23 cellular contexts compared by ENCODE assay signal in the genomic region with DNA sequence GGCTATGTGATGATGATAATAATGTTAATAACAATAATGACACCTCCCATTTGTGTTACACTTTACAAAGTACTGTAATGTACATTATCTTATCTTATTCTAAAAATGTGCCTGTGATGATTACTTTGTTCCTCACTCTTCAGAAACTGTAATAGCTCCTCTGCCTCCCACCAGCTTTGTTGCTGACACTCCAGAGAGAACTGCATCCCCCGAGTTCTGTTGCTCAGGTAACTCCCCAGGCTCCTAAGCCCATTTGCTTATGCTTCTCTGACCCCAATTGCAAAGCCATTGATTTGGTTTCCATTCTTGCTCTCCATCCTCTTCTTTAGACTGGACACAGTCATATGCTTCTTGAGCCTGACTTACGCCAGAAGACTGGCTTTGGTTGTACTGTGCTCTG.
DNase-seq lines count a peak whose midpoint lies in the region; ATAC-seq and TF ChIP-seq lines count a peak whose summit lies in the region.
"Had no signal": no experiment of that assay in that cellular context is flagged by ENCODE, and none has a peak within 500 bp of the region (broad histone marks: within the 10 kb centered on the region; RNA-seq: fewer than 3 reads in every experiment).

No MANE protein-coding gene starts in this region.

- H3K27ac Mint-ChIP-seq in neural progenitor cell: no peak overlapping the region
- H3K27ac Mint-ChIP-seq: CD14-positive monocyte; CD4-positive, alpha-beta memory T cell; CD4-positive, CD25-positive, alpha-beta regulatory T cell; CD8-positive, alpha-beta memory T cell had no signal

- no peaks in the 10 kb centered on the region for H3K9me3 ChIP-seq in neural progenitor cell (ENCODE audit: low read depth)
- H3K9me3 ChIP-seq: BE2C, BLaER1 had no signal

- H2AFZ ChIP-seq in neural progenitor cell (replicated peaks): no peak overlapping the region

- H3K36me3 Mint-ChIP-seq in neural progenitor cell: no peaks in the 10 kb centered on the region
- H3K36me3 Mint-ChIP-seq: CD14-positive monocyte; CD4-positive, alpha-beta memory T cell; CD4-positive, CD25-positive, alpha-beta regulatory T cell; CD8-positive, alpha-beta memory T cell had no signal

- H4K20me1 ChIP-seq in neural progenitor cell (ENCODE audit: low read depth): no peaks in the 10 kb centered on the region
- H4K20me1 ChIP-seq: BLaER1 had no signal

- H3K4me1 ChIP-seq in neural progenitor cell: peaks cover 7% of the 10 kb centered on the region
- H3K4me1 ChIP-seq: BE2C, BLaER1 had no signal

- no peak for ATAC-seq in HG02623 (IDR thresholded peaks at IDR 0.05; ENCODE audit: unreplicated experiment)
- no peak for ATAC-seq in HG03095 (IDR thresholded peaks at IDR 0.05; ENCODE audit: unreplicated experiment)
- ATAC-seq: GM12878 had no signal

- H3K79me2 ChIP-seq in neural progenitor cell (ENCODE audit: low read depth): no peaks in the 10 kb centered on the region

- DNase-seq in caudate nucleus (lab: John Stamatoyannopoulos, UW) (peak in 28 of 61 donors; percentile 2 to 71 (median 13)), neural progenitor cell (ENCODE audit: low spot score) (peak; percentile 26), MV-4-11 (lab: John Stamatoyannopoulos, UW) (no peak)
- DNase-seq: 8988T; ACHN; BE2C; C1 segment of cervical spinal cord; CD4-positive, alpha-beta memory T cell; CD4-positive, CD25-positive, alpha-beta regulatory T cell; CD8-positive, alpha-beta memory T cell; COR-L47; DMS 273 treated with DMSO at 0.1 percent for 48 hours; DMS153; DMS53; DMS79; DND-41; EL; GDM1 had no signal

- H3K27ac ChIP-seq in caudate nucleus (ENCODE audit: low read depth, low read length): peak overlapping the region; percentile 59
- H3K27ac ChIP-seq in neural progenitor cell: no peak overlapping the region
- H3K27ac ChIP-seq: BLaER1 had no signal

- H3K4me2 ChIP-seq in neural progenitor cell: no peak overlapping the region
- H3K4me2 ChIP-seq: BLaER1 had no signal

- no peaks in the 10 kb centered on the region for H3K27me3 Mint-ChIP-seq in neural progenitor cell (ENCODE audit: insufficient read depth, low read depth)
- H3K27me3 Mint-ChIP-seq: CD4-positive, alpha-beta memory T cell had no signal

- H3K9me3 Mint-ChIP-seq in neural progenitor cell: no peaks in the 10 kb centered on the region
- H3K9me3 Mint-ChIP-seq: CD8-positive, alpha-beta memory T cell had no signal

- no peaks in the 10 kb centered on the region for H3K27me3 ChIP-seq in neural progenitor cell
- H3K27me3 ChIP-seq: BE2C, BLaER1 had no signal

- TF ChIP-seq CTCF in neural progenitor cell (IDR thresholded peaks at IDR 0.05): no peak

- no peak overlapping the region for H3K4me3 Mint-ChIP-seq in neural progenitor cell
- H3K4me3 Mint-ChIP-seq: CD14-positive monocyte; CD4-positive, alpha-beta memory T cell; CD4-positive, CD25-positive, alpha-beta regulatory T cell had no signal

- H3K4me1 Mint-ChIP-seq in neural progenitor cell: peaks cover 9% of the 10 kb centered on the region
- H3K4me1 Mint-ChIP-seq: CD14-positive monocyte; CD4-positive, alpha-beta memory T cell; CD4-positive, CD25-positive, alpha-beta regulatory T cell; CD8-positive, alpha-beta memory T cell had no signal

- no peak overlapping the region for H3K9ac ChIP-seq in neural progenitor cell
- H3K9ac ChIP-seq: BLaER1 had no signal

- H3F3A ChIP-seq in neural progenitor cell (ENCODE audit: low read depth): no peaks in the 10 kb centered on the region

- H3K36me3 ChIP-seq in neural progenitor cell: no peaks in the 10 kb centered on the region
- H3K36me3 ChIP-seq: BE2C, BLaER1 had no signal

- no peak overlapping the region for H3K4me3 ChIP-seq in neural progenitor cell
- H3K4me3 ChIP-seq: BLaER1, GM12878 had no signal
